Comparison of ENCODE assay signal across 21 cellular contexts in genomic region chr4:55510685-55511084, GRCh38. TPM values are rescaled to one million over a fixed set of nuclear protein-coding genes. Genes with fewer than 3 reads are reported as not detected.
DNase-seq lines count a peak whose midpoint lies in the region; ATAC-seq and TF ChIP-seq lines count a peak whose summit lies in the region.
"Had no signal": no experiment of that assay in that cellular context is flagged by ENCODE, and none has a peak within 500 bp of the region (broad histone marks: within the 10 kb centered on the region; RNA-seq: fewer than 3 reads in every experiment).

No MANE protein-coding gene starts in this region.

- POLR2A ChIA-PET in activated naive CD8-positive, alpha-beta T cell treated with anti-CD3 and anti-CD28 coated beads, Interleukin-2, amount 10 ng/mL, durations not matched to agents 7 days and 5 days (lab: Charles Lee), result no interaction called here

- H3K4me1 ChIP-seq in endodermal cell (ENCODE audit: control insufficient read depth, insufficient read depth, low read length) (no peaks in the 10 kb centered on the region), upper lobe of right lung (no peaks in the 10 kb centered on the region), transverse colon (no peaks in the 10 kb centered on the region)
- H3K4me1 ChIP-seq: Peyer's patch had no signal

- intact Hi-C loops in activated CD4-positive, alpha-beta T cell treated with anti-CD3 and anti-CD28 coated beads, Interleukin-2, amount 10 ng/mL, durations not matched to agents 24 days and 14 days (cut with micrococcal nuclease), result no loop called here
- intact Hi-C loops in upper lobe of right lung (cut with DNase I) (no loop called here), transverse colon (cut with DNase I; ENCODE audit: low total_unique reads) (no loop called here)

- no peak overlapping the region for H3K9ac ChIP-seq in endodermal cell (ENCODE audit: extremely low read depth, low read length, poor library complexity, severe bottlenecking)

- H3K36me3 Mint-ChIP-seq in activated naive CD8-positive, alpha-beta T cell treated with anti-CD3 and anti-CD28 coated beads, Interleukin-2, amount 10 ng/mL, durations not matched to agents 7 days and 5 days, result peaks cover 13% of the 10 kb centered on the region
- peaks cover 12% of the 10 kb centered on the region for H3K36me3 Mint-ChIP-seq in activated naive CD8-positive, alpha-beta T cell treated with anti-CD3 and anti-CD28 coated beads, Interleukin-2, amount 50 U/mL, for 24 hours (ENCODE audit: low read depth)
- H3K36me3 Mint-ChIP-seq in endodermal cell (ENCODE audit: low read depth), result peaks cover 25% of the 10 kb centered on the region
- H3K36me3 Mint-ChIP-seq in activated CD4-positive, alpha-beta T cell treated with anti-CD3 and anti-CD28 coated beads, Interleukin-2, amount 10 ng/mL, durations not matched to agents 24 days and 14 days (ENCODE audit: low read depth), result peaks cover 2% of the 10 kb centered on the region

- no peak for DNase-seq in activated naive CD8-positive, alpha-beta T cell treated with anti-CD3 and anti-CD28 coated beads, Interleukin-2, amount 10 ng/mL, durations not matched to agents 7 days and 5 days
- DNase-seq in activated naive CD8-positive, alpha-beta T cell treated with anti-CD3 and anti-CD28 coated beads, Interleukin-2, amount 50 U/mL, for 24 hours, result no peak
- DNase-seq in MV-4-11 (lab: John Stamatoyannopoulos, UW) (peak; percentile 35), endodermal cell (no peak), upper lobe of right lung (no peak), transverse colon (no peak)
- DNase-seq in activated CD4-positive, alpha-beta T cell treated with anti-CD3 and anti-CD28 coated beads, Interleukin-2, amount 10 ng/mL, durations not matched to agents 24 days and 14 days, result no peak
- DNase-seq: CD4-positive, alpha-beta memory T cell; DMS153; GF-D8; GOT3; NCI-H1417 treated with DMSO at 0.1 percent for 48 hours; NCI-H1930; NCI-H226; NCI-H524 treated with DMSO at 0.1 percent for 48 hours; Peyer's patch had no signal

- ATAC-seq in activated naive CD8-positive, alpha-beta T cell treated with anti-CD3 and anti-CD28 coated beads, Interleukin-2, amount 10 ng/mL, durations not matched to agents 7 days and 5 days (ENCODE audit: low read depth), result no peak
- no peak for ATAC-seq in activated naive CD8-positive, alpha-beta T cell treated with anti-CD3 and anti-CD28 coated beads, Interleukin-2, amount 50 U/mL, for 24 hours
- ATAC-seq in GM18868 (IDR thresholded peaks at IDR 0.05; ENCODE audit: unreplicated experiment), result peak; percentile 38
- no peak for ATAC-seq in upper lobe of right lung
- ATAC-seq: HCT116, K562, Right ventricle myocardium inferior had no signal

- TF ChIP-seq CTCF in endodermal cell (conservative IDR thresholded peaks at IDR 0.05) (no peak), upper lobe of right lung (IDR thresholded peaks at IDR 0.05) (no peak), transverse colon (IDR thresholded peaks at IDR 0.05) (no peak)

- H3K27ac Mint-ChIP-seq in activated naive CD8-positive, alpha-beta T cell treated with anti-CD3 and anti-CD28 coated beads, Interleukin-2, amount 10 ng/mL, durations not matched to agents 7 days and 5 days, result peak overlapping the region; percentile 28
- H3K27ac Mint-ChIP-seq in activated naive CD8-positive, alpha-beta T cell treated with anti-CD3 and anti-CD28 coated beads, Interleukin-2, amount 50 U/mL, for 24 hours, result no peak overlapping the region
- peak overlapping the region; percentile 15 for H3K27ac Mint-ChIP-seq in endodermal cell
- no peak overlapping the region for H3K27ac Mint-ChIP-seq in activated CD4-positive, alpha-beta T cell treated with anti-CD3 and anti-CD28 coated beads, Interleukin-2, amount 10 ng/mL, durations not matched to agents 24 days and 14 days

- TF ChIP-seq POLR2A in transverse colon (IDR thresholded peaks at IDR 0.05), result no peak

- H3K4me3 Mint-ChIP-seq in activated naive CD8-positive, alpha-beta T cell treated with anti-CD3 and anti-CD28 coated beads, Interleukin-2, amount 10 ng/mL, durations not matched to agents 7 days and 5 days, result no peak overlapping the region
- no peak overlapping the region for H3K4me3 Mint-ChIP-seq in activated naive CD8-positive, alpha-beta T cell treated with anti-CD3 and anti-CD28 coated beads, Interleukin-2, amount 50 U/mL, for 24 hours
- no peak overlapping the region for H3K4me3 Mint-ChIP-seq in endodermal cell
- no peak overlapping the region for H3K4me3 Mint-ChIP-seq in activated CD4-positive, alpha-beta T cell treated with anti-CD3 and anti-CD28 coated beads, Interleukin-2, amount 10 ng/mL, durations not matched to agents 24 days and 14 days

- H3K9me3 Mint-ChIP-seq in activated naive CD8-positive, alpha-beta T cell treated with anti-CD3 and anti-CD28 coated beads, Interleukin-2, amount 10 ng/mL, durations not matched to agents 7 days and 5 days, result peaks cover 4% of the 10 kb centered on the region
- peaks cover 9% of the 10 kb centered on the region for H3K9me3 Mint-ChIP-seq in activated naive CD8-positive, alpha-beta T cell treated with anti-CD3 and anti-CD28 coated beads, Interleukin-2, amount 50 U/mL, for 24 hours
- no peaks in the 10 kb centered on the region for H3K9me3 Mint-ChIP-seq in endodermal cell
- peaks cover 12% of the 10 kb centered on the region for H3K9me3 Mint-ChIP-seq in activated CD4-positive, alpha-beta T cell treated with anti-CD3 and anti-CD28 coated beads, Interleukin-2, amount 10 ng/mL, durations not matched to agents 24 days and 14 days
- H3K9me3 Mint-ChIP-seq: CD4-positive, alpha-beta memory T cell had no signal

- H3K27me3 Mint-ChIP-seq in activated naive CD8-positive, alpha-beta T cell treated with anti-CD3 and anti-CD28 coated beads, Interleukin-2, amount 10 ng/mL, durations not matched to agents 7 days and 5 days, result no peaks in the 10 kb centered on the region
- H3K27me3 Mint-ChIP-seq in activated naive CD8-positive, alpha-beta T cell treated with anti-CD3 and anti-CD28 coated beads, Interleukin-2, amount 50 U/mL, for 24 hours, result no peaks in the 10 kb centered on the region
- H3K27me3 Mint-ChIP-seq in endodermal cell (ENCODE audit: insufficient read depth), result no peaks in the 10 kb centered on the region
- no peaks in the 10 kb centered on the region for H3K27me3 Mint-ChIP-seq in activated CD4-positive, alpha-beta T cell treated with anti-CD3 and anti-CD28 coated beads, Interleukin-2, amount 10 ng/mL, durations not matched to agents 24 days and 14 days
- H3K27me3 Mint-ChIP-seq: CD4-positive, alpha-beta memory T cell had no signal

- peaks cover 17% of the 10 kb centered on the region for H3K36me3 ChIP-seq in endodermal cell (ENCODE audit: control insufficient read depth, insufficient read depth, low read length)
- no peaks in the 10 kb centered on the region for H3K36me3 ChIP-seq in upper lobe of right lung
- H3K36me3 ChIP-seq in transverse colon, result no peaks in the 10 kb centered on the region

- H3K27ac ChIP-seq in endodermal cell (ENCODE audit: low read depth, low read length) (no peak overlapping the region), upper lobe of right lung (no peak overlapping the region), transverse colon (no peak overlapping the region)
- H3K27ac ChIP-seq: Peyer's patch, SK-N-MC had no signal

- TF ChIP-seq EP300 in transverse colon (IDR thresholded peaks at IDR 0.05; ENCODE audit: low read depth), result no peak

- in situ Hi-C loops in transverse colon (cut with MboI; ENCODE audit: low pct_ligation_motif_present in 1 of 4, low pct_unique_long_range_greater_than_20kb in 1 of 4, low sequenced_read_pairs in 3 of 4), result no loop called here

- H3K27me3 ChIP-seq in endodermal cell (ENCODE audit: control insufficient read depth, insufficient read depth, low read length, poor library complexity, severe bottlenecking) (no peaks in the 10 kb centered on the region), upper lobe of right lung (no peaks in the 10 kb centered on the region), transverse colon (no peaks in the 10 kb centered on the region)
- H3K27me3 ChIP-seq: Peyer's patch had no signal

- peaks cover 10% of the 10 kb centered on the region for H3K4me1 Mint-ChIP-seq in activated naive CD8-positive, alpha-beta T cell treated with anti-CD3 and anti-CD28 coated beads, Interleukin-2, amount 10 ng/mL, durations not matched to agents 7 days and 5 days
- peaks cover 22% of the 10 kb centered on the region for H3K4me1 Mint-ChIP-seq in activated naive CD8-positive, alpha-beta T cell treated with anti-CD3 and anti-CD28 coated beads, Interleukin-2, amount 50 U/mL, for 24 hours
- H3K4me1 Mint-ChIP-seq in endodermal cell, result peaks cover 8% of the 10 kb centered on the region
- peaks cover 9% of the 10 kb centered on the region for H3K4me1 Mint-ChIP-seq in activated CD4-positive, alpha-beta T cell treated with anti-CD3 and anti-CD28 coated beads, Interleukin-2, amount 10 ng/mL, durations not matched to agents 24 days and 14 days

- H3K9me3 ChIP-seq in endodermal cell (ENCODE audit: control insufficient read depth, low read length) (peaks cover 11% of the 10 kb centered on the region), upper lobe of right lung (no peaks in the 10 kb centered on the region), transverse colon (no peaks in the 10 kb centered on the region)
- H3K9me3 ChIP-seq: Peyer's patch had no signal

- no peak overlapping the region for H3K4me3 ChIP-seq in endodermal cell (ENCODE audit: low read length)
- H3K4me3 ChIP-seq in upper lobe of right lung, result no peak overlapping the region
- H3K4me3 ChIP-seq in transverse colon, result no peak overlapping the region
- H3K4me3 ChIP-seq: K562, Peyer's patch, SK-N-MC had no signal

RNA-seq across cellular contexts. Expression of gene CLOCK, which starts 36.0 kb away (rescaled TPM):
- total RNA-seq in activated naive CD8-positive, alpha-beta T cell treated with anti-CD3 and anti-CD28 coated beads, Interleukin-2, amount 10 ng/mL, durations not matched to agents 7 days and 5 days, result 1 to 10 TPM; 8.5 to 9.1 TPM
- total RNA-seq in endodermal cell (10 to 100 TPM; 22.9 to 25.1 TPM), upper lobe of right lung (24.2 TPM), transverse colon (10 to 100 TPM in 3 of 4 donors, 1 to 10 TPM in 1; 6.7 to 19.7 (median 16.9) TPM)
- polyA plus RNA-seq in endodermal cell (2013, experiment 1 of 2), result 12.2 TPM
- 13.8 TPM for polyA plus RNA-seq in endodermal cell (2013, experiment 2 of 2)
- 9.8 and 10.8 TPM in 2 replicates for total RNA-seq in activated CD4-positive, alpha-beta T cell treated with anti-CD3 and anti-CD28 coated beads, Interleukin-2, amount 10 ng/mL, durations not matched to agents 24 days and 14 days

Comparison
In these comparisons a context has a peak if more than half of its experiments do, and no peak if none do; other contexts are left out.
1. H3K27ac Mint-ChIP-seq: peak in activated naive CD8-positive, alpha-beta T cell treated with anti-CD3 and anti-CD28 coated beads, Interleukin-2, amount 10 ng/mL, durations not matched to agents 7 days and 5 days (single experiment) and endodermal cell (single experiment); none in activated naive CD8-positive, alpha-beta T cell treated with anti-CD3 and anti-CD28 coated beads, Interleukin-2, amount 50 U/mL, for 24 hours (single experiment) and activated CD4-positive, alpha-beta T cell treated with anti-CD3 and anti-CD28 coated beads, Interleukin-2, amount 10 ng/mL, durations not matched to agents 24 days and 14 days (single experiment).